ENCODE assay signal across 30 cellular contexts in the genomic region with DNA sequence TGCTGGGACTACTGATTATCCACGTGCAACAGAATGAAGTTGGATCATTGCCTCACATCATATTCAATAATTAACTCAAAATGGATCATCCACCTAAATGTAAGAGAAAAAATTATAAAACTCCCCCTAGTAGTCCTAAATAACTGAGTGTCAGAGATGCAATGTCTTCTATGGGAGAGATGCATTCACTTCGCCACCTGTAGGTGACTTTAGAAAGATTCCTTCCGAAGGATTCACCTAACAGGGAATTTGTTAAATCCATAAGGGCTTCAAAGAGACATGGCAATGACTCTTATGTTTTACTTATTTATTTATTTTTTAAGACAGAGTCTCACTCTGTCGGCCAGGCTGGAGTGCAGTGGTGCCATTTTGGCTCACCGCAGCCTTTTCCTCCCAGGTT.
DNase-seq lines count a peak whose midpoint lies in the region; ATAC-seq, FAIRE-seq and TF ChIP-seq lines count a peak whose summit lies in the region.
"Had no signal": no experiment of that assay in that cellular context is flagged by ENCODE, and none has a peak within 500 bp of the region (broad histone marks: within the 10 kb centered on the region; RNA-seq: fewer than 3 reads in every experiment).

No MANE protein-coding gene starts in this region.

- peak; percentile 39 for TF ChIP-seq CTCF in RWPE2 (IDR thresholded peaks at IDR 0.05; ENCODE audit: poor library complexity, severe bottlenecking)

- H3K27ac ChIP-seq in RWPE2 (ENCODE audit: poor library complexity, severe bottlenecking) = no peak overlapping the region
- H3K27ac ChIP-seq: ascending aorta, esophagus squamous epithelium, heart right ventricle, neutrophil, upper lobe of left lung had no signal

- DNase-seq in NCI-H748 (lab: John Stamatoyannopoulos, UW; ENCODE audit: unreplicated experiment) (peak; percentile 66), NCI-H748 treated with DMSO at 0.1 percent for 48 hours (lab: John Stamatoyannopoulos, UW) (no peak), H7 (peak; percentile 17), RWPE2 (ENCODE audit: low spot score) (no peak), left kidney (ENCODE audit: low read depth, low spot score) (peak; percentile 8), NOMO-1 treated with dmso at 0.1 percent for 144 hours (lab: John Stamatoyannopoulos, UW; ENCODE audit: unreplicated experiment) (no peak), RCC 7860 (ENCODE audit: low spot score) (no peak), G401 (ENCODE audit: low spot score) (no peak)
- DNase-seq: activated gamma-delta T cell; activated naive CD8-positive, alpha-beta T cell treated with anti-CD3 and anti-CD28 coated beads, Interleukin-2, amount 10 ng/mL, durations not matched to agents 7 days and 5 days; activated T-cell treated with anti-CD3 and anti-CD28 coated beads, Interleukin-2, amount 50 U/mL, for 24 hours; CD8-positive, alpha-beta memory T cell; cortex of kidney; DND-41; esophagus squamous epithelium; foreskin melanocyte; heart right ventricle; left cardiac atrium; MG63; NCI-H446; RPMI8226; stimulated activated CD4-positive, alpha-beta T cell treated with anti-CD3 and anti-CD28 coated beads, Interleukin-12 subunit alpha, Interleukin-12 subunit beta, amount 100 ng/mL, for 4 hours; stimulated activated CD4-positive, alpha-beta T cell treated with anti-CD3 and anti-CD28 coated beads, Interleukin-4, amount 100 ng/mL, for 24 hours; substantia nigra; upper lobe of left lung had no signal

- in situ Hi-C loops in G401 (cut with HindIII; ENCODE audit: low sequenced_read_pairs) = no loop called here

- no peaks in the 10 kb centered on the region for H3K36me3 ChIP-seq in H7 (replicated peaks; ENCODE audit: control insufficient read depth, insufficient read depth, low read length)
- no peaks in the 10 kb centered on the region for H3K36me3 ChIP-seq in RWPE2 (ENCODE audit: low read depth)
- H3K36me3 ChIP-seq: ascending aorta, esophagus squamous epithelium, heart right ventricle, MG63, neutrophil, upper lobe of left lung had no signal

- H3K27me3 ChIP-seq in H7 (ENCODE audit: control insufficient read depth, insufficient read depth, low read length) = no peaks in the 10 kb centered on the region
- H3K27me3 ChIP-seq in RWPE2 (ENCODE audit: insufficient read depth, poor library complexity, severe bottlenecking) = peaks cover 31% of the 10 kb centered on the region
- H3K27me3 ChIP-seq: ascending aorta, esophagus squamous epithelium, heart right ventricle, MG63, neutrophil, upper lobe of left lung had no signal

- 0 out of 3 replicates have a peak, but pooled peaks have one; percentile 40 for ATAC-seq in RWPE2 (ENCODE audit: low read depth)
- ATAC-seq: heart right ventricle; left cardiac atrium; sciatic nerve; SK-N-SH treated with all-trans-retinoic acid at 6 μM for 48 hours; stimulated activated effector memory CD8-positive, alpha-beta T cell treated with anti-CD3 and anti-CD28 coated beads, Interleukin-12 subunit alpha, Interleukin-12 subunit beta, amount 100 ng/mL, for 72 hours had no signal

- H3K4me3 ChIP-seq in H7 (ENCODE audit: insufficient read depth, low read depth, low read length) (no peak overlapping the region), RWPE2 (ENCODE audit: severe bottlenecking) (no peak overlapping the region)
- H3K4me3 ChIP-seq: ascending aorta, esophagus squamous epithelium, heart right ventricle, MG63, upper lobe of left lung had no signal

- FAIRE-seq in RCC 7860 (lab: Jason Lieb, UNC) = no peak

- H3K4me1 ChIP-seq in RWPE2 (ENCODE audit: insufficient read depth, poor library complexity, severe bottlenecking) = no peaks in the 10 kb centered on the region
- H3K4me1 ChIP-seq: ascending aorta, esophagus squamous epithelium, heart right ventricle, upper lobe of left lung had no signal

- H3K9me3 ChIP-seq in RWPE2 (ENCODE audit: severe bottlenecking) = no peaks in the 10 kb centered on the region
- H3K9me3 ChIP-seq: ascending aorta, esophagus squamous epithelium, heart right ventricle, MG63, neutrophil, upper lobe of left lung had no signal

Comparison
In these comparisons a context has a peak if more than half of its experiments do, and no peak if none do; other contexts are left out.
1. DNase-seq: peak in NCI-H748 (single experiment), H7 (single experiment) and left kidney (single experiment); none in NCI-H748 treated with DMSO at 0.1 percent for 48 hours (single experiment), RWPE2 (single experiment), NOMO-1 treated with dmso at 0.1 percent for 144 hours (single experiment), RCC 7860 (single experiment) and G401 (single experiment).